ENCODE assay signal across 11 cellular contexts in the genomic region with DNA sequence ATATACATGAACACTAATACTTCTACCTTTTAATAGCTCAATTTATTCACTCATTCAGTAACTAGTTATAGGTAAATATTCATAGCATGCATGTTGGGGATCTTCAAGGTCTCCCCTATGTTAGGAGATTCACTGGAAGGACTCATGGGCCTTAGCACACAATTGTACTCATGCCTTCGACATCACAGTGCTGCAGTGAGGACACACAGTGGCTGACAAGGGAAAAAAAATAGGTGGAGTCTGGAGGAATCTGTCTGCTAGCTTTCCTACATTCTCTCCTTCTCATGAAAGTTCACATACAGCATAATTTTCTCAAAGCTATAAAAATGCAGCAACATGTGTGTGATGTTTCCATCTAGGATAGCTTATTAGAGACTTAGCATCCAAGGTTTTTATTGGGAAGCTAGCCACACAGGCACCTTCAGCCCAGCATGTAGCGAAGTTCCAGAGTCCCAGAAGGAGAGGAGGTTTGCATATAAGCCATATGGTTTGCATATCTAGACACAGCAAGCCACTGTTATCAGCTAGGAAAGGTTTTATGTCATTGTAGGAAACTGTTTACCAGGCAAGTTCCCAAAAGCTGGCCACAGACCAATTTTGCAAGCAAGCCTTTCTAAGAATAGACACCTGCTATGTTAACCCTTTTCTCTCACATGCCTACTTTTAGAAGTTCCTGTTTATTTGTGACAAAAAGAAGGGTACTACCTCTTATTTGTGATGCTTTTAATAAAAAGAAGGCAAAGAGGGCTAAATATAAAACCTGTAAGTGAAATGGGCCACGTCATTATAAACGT. TPM values are rescaled to one million over a fixed set of nuclear protein-coding genes. Genes with fewer than 3 reads are reported as not detected.
DNase-seq lines count a peak whose midpoint lies in the region; ATAC-seq and TF ChIP-seq lines count a peak whose summit lies in the region.
"Had no signal": no experiment of that assay in that cellular context is flagged by ENCODE, and none has a peak within 500 bp of the region (broad histone marks: within the 10 kb centered on the region; RNA-seq: fewer than 3 reads in every experiment).

No MANE protein-coding gene starts in this region.

- no peaks in the 10 kb centered on the region for H3K9me2 ChIP-seq in Karpas-422 (replicated peaks; ENCODE audit: insufficient read depth, low read length)

- H3K9ac ChIP-seq in Karpas-422 (ENCODE audit: low read length) = no peak overlapping the region

- no peaks in the 10 kb centered on the region for H3K9me3 ChIP-seq in Karpas-422 (ENCODE audit: low read length)
- H3K9me3 ChIP-seq: uterus had no signal

- TF ChIP-seq CTCF in epithelial cell of esophagus (IDR thresholded peaks at IDR 0.05; ENCODE audit: insufficient read depth, low read depth, low read length, missing control alignments) = no peak

- H3K36me3 ChIP-seq in Karpas-422 (ENCODE audit: insufficient read depth, low read length) = no peaks in the 10 kb centered on the region
- H3K36me3 ChIP-seq: uterus had no signal

- no peak overlapping the region for H3K4me3 ChIP-seq in Karpas-422 (ENCODE audit: low read length)
- no peak overlapping the region for H3K4me3 ChIP-seq in epithelial cell of esophagus (ENCODE audit: low read length)
- H3K4me3 ChIP-seq: uterus had no signal

- no peaks in the 10 kb centered on the region for H3K79me2 ChIP-seq in Karpas-422 (ENCODE audit: low read length)

- H2AFZ ChIP-seq in Karpas-422 (ENCODE audit: low read length) = no peak overlapping the region

- no peaks in the 10 kb centered on the region for H4K20me1 ChIP-seq in Karpas-422 (ENCODE audit: insufficient read depth, low read depth, low read length)

- H3K27me3 ChIP-seq in Karpas-422 (ENCODE audit: low read length) = no peaks in the 10 kb centered on the region
- H3K27me3 ChIP-seq: uterus had no signal

- H3K27ac ChIP-seq in Karpas-422 (ENCODE audit: low read length) = no peak overlapping the region
- H3K27ac ChIP-seq in caudate nucleus (ENCODE audit: low read depth, low read length) = no peak overlapping the region
- H3K27ac ChIP-seq: uterus had no signal

- H3K4me2 ChIP-seq in Karpas-422 (ENCODE audit: low read depth, low read length, poor library complexity, severe bottlenecking) = peak overlapping the region; percentile 24

- peak; percentile 24 for DNase-seq in Karpas-422
- peak; percentile 10 for DNase-seq in epithelial cell of esophagus (ENCODE audit: low read depth)
- no peak for DNase-seq in caudate nucleus (lab: John Stamatoyannopoulos, UW)
- DNase-seq in NCI-H146 treated with DMSO at 0.1 percent for 48 hours (lab: John Stamatoyannopoulos, UW; ENCODE audit: unreplicated experiment) = no peak
- DNase-seq in NCI-H2196 (lab: John Stamatoyannopoulos, UW; ENCODE audit: unreplicated experiment) = no peak
- DNase-seq in amygdala (lab: John Stamatoyannopoulos, UW) = no peak
- DNase-seq: stimulated activated CD4-positive, alpha-beta T cell treated with anti-CD3 and anti-CD28 coated beads, Interleukin-1b, Interleukin-23, amount 100 ng/mL, for 48 hours; uterus had no signal

- peak; percentile 38 for ATAC-seq in GM18858 (IDR thresholded peaks at IDR 0.05; ENCODE audit: unreplicated experiment)
- peak; percentile 27 for ATAC-seq in GM21717 (IDR thresholded peaks at IDR 0.05; ENCODE audit: unreplicated experiment)

- H3K4me1 ChIP-seq in Karpas-422 (ENCODE audit: low read length) = peaks cover 10% of the 10 kb centered on the region
- H3K4me1 ChIP-seq: uterus had no signal

RNA-seq across cellular contexts. Expression of a gene that starts 46.4 kb away (rescaled TPM):
- not detected in 2 replicates for total RNA-seq in Karpas-422 (2014; rRNA removed; shearing (Covaris generic); ENCODE audit: low replicate concordance)
- total RNA-seq: endothelial cell of umbilical vein, uterus had no signal

Comparison
In these comparisons a context has a peak if more than half of its experiments do, and no peak if none do; other contexts are left out.
1. DNase-seq: peak in Karpas-422 (single experiment) and epithelial cell of esophagus (single experiment); none in caudate nucleus (0 of 61), NCI-H146 treated with DMSO at 0.1 percent for 48 hours (single experiment), NCI-H2196 (single experiment) and amygdala (0 of 56).